In genomic region chr3:14137004-14137403, GRCh38 we compare ENCODE assay signal across 15 cellular contexts. TPM values are rescaled to one million over a fixed set of nuclear protein-coding genes. Genes with fewer than 3 reads are reported as not detected.
DNase-seq lines count a peak whose midpoint lies in the region; ATAC-seq and TF ChIP-seq lines count a peak whose summit lies in the region.
"Had no signal": no experiment of that assay in that cellular context is flagged by ENCODE, and none has a peak within 500 bp of the region (broad histone marks: within the 10 kb centered on the region; RNA-seq: fewer than 3 reads in every experiment).

No MANE protein-coding gene starts in this region.

- H3K9me3 ChIP-seq in PC-3 (ENCODE audit: low read length), result no peaks in the 10 kb centered on the region

- H3K27ac ChIP-seq in PC-3 (ENCODE audit: low read length), result peak overlapping the region; percentile 88
- H3K27ac ChIP-seq: neural progenitor cell had no signal

- no peak overlapping the region for H3K4me3 Mint-ChIP-seq in stimulated activated naive B cell treated with anti-CD40 and anti-IgM and Interleukin-4, amounts not matched to agents 10 μg/mL and 1 μg/mL and 100 μg/mL, for 72 hours
- H3K4me3 Mint-ChIP-seq: neural progenitor cell had no signal

- H3K4me2 ChIP-seq in PC-3 (ENCODE audit: low read length), result peak overlapping the region; percentile 41
- H3K4me2 ChIP-seq: neural progenitor cell had no signal

- H3K4me3 ChIP-seq in PC-3 (ENCODE audit: low read length) (no peak overlapping the region), fibroblast of the aortic adventitia (ENCODE audit: low read depth, low read length) (no peak overlapping the region)
- H3K4me3 ChIP-seq: dorsolateral prefrontal cortex, neural progenitor cell had no signal

- peaks cover 51% of the 10 kb centered on the region for H3K36me3 ChIP-seq in PC-3 (ENCODE audit: low read depth, low read length)
- H3K36me3 ChIP-seq: neural progenitor cell had no signal

- peaks cover 6 to 7% of the 10 kb centered on the region in 2 donors for H3K4me1 Mint-ChIP-seq in stimulated activated naive B cell treated with anti-CD40 and anti-IgM and Interleukin-4, amounts not matched to agents 10 μg/mL and 1 μg/mL and 100 μg/mL, for 72 hours
- H3K4me1 Mint-ChIP-seq: neural progenitor cell had no signal

- H3K4me1 ChIP-seq in PC-3 (ENCODE audit: insufficient read depth, low read length), result peaks cover 21% of the 10 kb centered on the region
- H3K4me1 ChIP-seq: neural progenitor cell had no signal

- H4K20me1 ChIP-seq in PC-3 (ENCODE audit: low read length), result no peaks in the 10 kb centered on the region

- BruUV-seq in PC-3 (replicated peaks; lab: Mats Ljungman, UMichigan), result no TSS peak

- H3F3A ChIP-seq in PC-3 (ENCODE audit: low read length, unreplicated experiment), result no peaks in the 10 kb centered on the region

- H3K9me3 Mint-ChIP-seq in stimulated activated naive B cell treated with anti-CD40 and anti-IgM and Interleukin-4, amounts not matched to agents 10 μg/mL and 1 μg/mL and 100 μg/mL, for 72 hours, result no peaks in the 10 kb centered on the region
- H3K9me3 Mint-ChIP-seq: neural progenitor cell had no signal

- POLR2A ChIA-PET in PC-3 (lab: Charles Lee; ENCODE audit: unreplicated experiment), result interaction anchor here (0.5 to 1.1 kb wide), 2 partner anchors 12 to 42 kb away, joined by 3 to 5 read pairs; partner anchors contain the start of genes CHCHD4, LSM3, TMEM43 and XPC

- peak overlapping the region; percentile 54 for H3K9ac ChIP-seq in PC-3 (ENCODE audit: low read length)
- H3K9ac ChIP-seq: neural progenitor cell had no signal

- H3K27me3 Mint-ChIP-seq in stimulated activated naive B cell treated with anti-CD40 and anti-IgM and Interleukin-4, amounts not matched to agents 10 μg/mL and 1 μg/mL and 100 μg/mL, for 72 hours, result no peaks in the 10 kb centered on the region

- TF ChIP-seq CTCF in PC-3 (conservative IDR thresholded peaks at IDR 0.05; ENCODE audit: low read depth, low read length) (no peak), fibroblast of the aortic adventitia (IDR thresholded peaks at IDR 0.05; ENCODE audit: insufficient read depth, low read length) (no peak)

- no peak overlapping the region for H2AFZ ChIP-seq in PC-3 (ENCODE audit: low read length)
- H2AFZ ChIP-seq: neural progenitor cell had no signal

- H3K9me2 ChIP-seq in PC-3 (replicated peaks; ENCODE audit: low read length), result no peaks in the 10 kb centered on the region

- no peaks in the 10 kb centered on the region for H3K79me2 ChIP-seq in PC-3 (ENCODE audit: low read length)

- peaks cover 58 to 73% of the 10 kb centered on the region in 2 donors for H3K36me3 Mint-ChIP-seq in stimulated activated naive B cell treated with anti-CD40 and anti-IgM and Interleukin-4, amounts not matched to agents 10 μg/mL and 1 μg/mL and 100 μg/mL, for 72 hours

- peak; percentile 77 for ATAC-seq in PC-3
- no peak for ATAC-seq in HG02759 (IDR thresholded peaks at IDR 0.05; ENCODE audit: unreplicated experiment)
- ATAC-seq in stimulated activated naive B cell treated with anti-CD40 and anti-IgM and Interleukin-4, amounts not matched to agents 10 μg/mL and 1 μg/mL and 100 μg/mL, for 72 hours (replicated peaks), result no peak
- ATAC-seq: activated CD4-positive, CD25-positive, alpha-beta regulatory T cell treated with anti-CD3 and anti-CD28 coated beads, Interleukin-2, amount 50 U/mL, for 24 hours had no signal

- H3K27ac Mint-ChIP-seq in stimulated activated naive B cell treated with anti-CD40 and anti-IgM and Interleukin-4, amounts not matched to agents 10 μg/mL and 1 μg/mL and 100 μg/mL, for 72 hours, result no peak overlapping the region

- peak; percentile 85 for DNase-seq in A172 (ENCODE audit: low spot score)
- peak; percentile 85 for DNase-seq in PC-3
- DNase-seq in fibroblast of the aortic adventitia (ENCODE audit: low read depth), result peak; percentile 28
- peak; percentile 99 for DNase-seq in myocyte (ENCODE audit: low read depth)
- no peak for DNase-seq in stimulated activated naive B cell treated with anti-CD40 and anti-IgM and Interleukin-4, amounts not matched to agents 10 μg/mL and 1 μg/mL and 100 μg/mL, for 72 hours
- DNase-seq in NCI-H345 (lab: John Stamatoyannopoulos, UW), result no peak
- DNase-seq in SKM-1 (lab: John Stamatoyannopoulos, UW; ENCODE audit: unreplicated experiment), result no peak
- DNase-seq: activated T-cell treated with anti-CD3 and anti-CD28 coated beads, Interleukin-2, amount 50 U/mL, for 1 hour; dorsolateral prefrontal cortex; NCI-H1048; stimulated activated CD4-positive, alpha-beta T cell treated with anti-CD3 and anti-CD28 coated beads, Interleukin-12 subunit alpha, Interleukin-12 subunit beta, amount 100 ng/mL, for 4 hours; SW 1271 had no signal

- H3K27me3 ChIP-seq in PC-3 (ENCODE audit: low read length), result no peaks in the 10 kb centered on the region
- H3K27me3 ChIP-seq: dorsolateral prefrontal cortex, neural progenitor cell had no signal

- intact Hi-C loops in PC-3 (cut with micrococcal nuclease), result no loop called here

- CTCF ChIA-PET in PC-3 (lab: Charles Lee), result interaction anchor here (0.6 kb wide), 1 partner anchor 17 kb away, joined by 3 read pairs; no protein-coding TSS in a partner anchor

RNA-seq across cellular contexts. Expression of gene TMEM43, which starts 12.2 kb away (rescaled TPM):
- 117 and 132 TPM in 2 replicates for total RNA-seq in A172 (2014; rRNA removed; shearing (Covaris generic))
- 78.6 and 83.1 TPM in 2 replicates for total RNA-seq in PC-3 (2014; rRNA removed)
- 109 and 134 TPM in 2 replicates for total RNA-seq in fibroblast of the aortic adventitia (ENCODE audit: low replicate concordance)
- total RNA-seq in myocyte, result 90.5 and 112 TPM in 2 replicates
- 65.0 TPM for polyA plus RNA-seq in myocyte (2012)

RNA-seq across cellular contexts. Expression of gene CHCHD4, which starts 12.3 kb away (rescaled TPM):
- total RNA-seq in A172 (2014; rRNA removed; shearing (Covaris generic)), result 45.3 and 48.5 TPM in 2 replicates
- total RNA-seq in PC-3 (2014; rRNA removed), result 39.5 and 43.3 TPM in 2 replicates
- total RNA-seq in fibroblast of the aortic adventitia (ENCODE audit: low replicate concordance), result 3.8 and 12.7 TPM in 2 replicates
- total RNA-seq in myocyte, result 21.4 and 24.0 TPM in 2 replicates
- polyA plus RNA-seq in myocyte (2012), result 13.0 TPM

RNA-seq across cellular contexts. Expression of gene XPC, which starts 41.4 kb away (rescaled TPM):
- 28.4 and 32.2 TPM in 2 replicates for total RNA-seq in A172 (2014; rRNA removed; shearing (Covaris generic))
- 24.3 and 26.1 TPM in 2 replicates for total RNA-seq in PC-3 (2014; rRNA removed)
- 61.6 and 186 TPM in 2 replicates for total RNA-seq in fibroblast of the aortic adventitia (ENCODE audit: low replicate concordance)
- 22.3 and 27.0 TPM in 2 replicates for total RNA-seq in myocyte
- 21.1 TPM for polyA plus RNA-seq in myocyte (2012)

RNA-seq across cellular contexts. Expression of gene LSM3, which starts 41.6 kb away (rescaled TPM):
- total RNA-seq in A172 (2014; rRNA removed; shearing (Covaris generic)), result 45.3 and 49.4 TPM in 2 replicates
- total RNA-seq in PC-3 (2014; rRNA removed), result 22.0 and 27.2 TPM in 2 replicates
- total RNA-seq in fibroblast of the aortic adventitia (ENCODE audit: low replicate concordance), result 5.6 and 15.6 TPM in 2 replicates
- total RNA-seq in myocyte, result 11.4 and 13.3 TPM in 2 replicates
- polyA plus RNA-seq in myocyte (2012), result 11.3 TPM

Comparison
In these comparisons a context has a peak if more than half of its experiments do, and no peak if none do; other contexts are left out.
1. DNase-seq: peak in A172 (single experiment), PC-3 (single experiment), fibroblast of the aortic adventitia (single experiment) and myocyte (single experiment); none in stimulated activated naive B cell treated with anti-CD40 and anti-IgM and Interleukin-4, amounts not matched to agents 10 μg/mL and 1 μg/mL and 100 μg/mL, for 72 hours (single experiment), NCI-H345 (single experiment) and SKM-1 (single experiment).